In genomic region chr6:13406781-13407180, GRCh38 we compare ENCODE assay signal across 9 cellular contexts.
DNase-seq lines count a peak whose midpoint lies in the region.
"Had no signal": no experiment of that assay in that cellular context is flagged by ENCODE, and none has a peak within 500 bp of the region (broad histone marks: within the 10 kb centered on the region; RNA-seq: fewer than 3 reads in every experiment).

No MANE protein-coding gene starts in this region.

- WGBS in esophagus, 2 donors: 83 to 92% methylated on average over 1 of the region's 1 CpG

- 0 out of 2 replicates have a peak, but pooled peaks cover 8% of the 10 kb centered on the region for H3K9me3 ChIP-seq in BLaER1
- no peaks in the 10 kb centered on the region for H3K9me3 ChIP-seq in esophagus (ENCODE audit: control insufficient read depth in 2 of 2, insufficient read depth in 1 of 2, low read depth in 1 of 2, low read length in 1 of 2)
- no peaks in the 10 kb centered on the region for H3K9me3 ChIP-seq in muscle layer of duodenum (ENCODE audit: control insufficient read depth in 1 of 2, low read length in 2 of 2)
- H3K9me3 ChIP-seq: BE2C had no signal

- H3K27me3 ChIP-seq in BLaER1 (no peaks in the 10 kb centered on the region), esophagus (ENCODE audit: control insufficient read depth in 1 of 2, insufficient read depth in 2 of 2, low read length in 2 of 2) (no peaks in the 10 kb centered on the region), muscle layer of duodenum (ENCODE audit: low read depth, low read length) (no peaks in the 10 kb centered on the region)
- H3K27me3 ChIP-seq: BE2C had no signal

- no peak overlapping the region for H3K9ac ChIP-seq in BLaER1

- H3K4me3 ChIP-seq in BLaER1: no peak overlapping the region
- H3K4me3 ChIP-seq in esophagus (ENCODE audit: low read depth in 1 of 2, low read length in 2 of 2): no peak overlapping the region
- no peak overlapping the region for H3K4me3 ChIP-seq in muscle layer of duodenum (ENCODE audit: low read depth in 1 of 2, low read length in 2 of 2)

- peaks cover 24% of the 10 kb centered on the region; the same call in 1 of the 2 replicates for H4K20me1 ChIP-seq in BLaER1

- DNase-seq in NCI-H2227 treated with DMSO at 0.1 percent for 48 hours (lab: John Stamatoyannopoulos, UW): peak; percentile 28
- DNase-seq in AG08395 (ENCODE audit: low spot score): no peak
- no peak for DNase-seq in NK-92 (lab: John Stamatoyannopoulos, UW; ENCODE audit: unreplicated experiment)
- no peak for DNase-seq in stimulated activated CD4-positive, alpha-beta T cell treated with anti-CD3 and anti-CD28 coated beads, Interleukin-2, amount 100 ng/mL, for 48 hours
- no peak for DNase-seq in SW480 (ENCODE audit: low spot score)
- DNase-seq: BE2C had no signal

- H3K36me3 ChIP-seq in BLaER1 (no peaks in the 10 kb centered on the region), esophagus (ENCODE audit: control insufficient read depth in 2 of 2, insufficient read depth in 2 of 2, low read length in 1 of 2) (no peaks in the 10 kb centered on the region), muscle layer of duodenum (ENCODE audit: control insufficient read depth in 1 of 2, insufficient read depth in 2 of 2, low read length in 2 of 2) (no peaks in the 10 kb centered on the region)
- H3K36me3 ChIP-seq: BE2C had no signal

- H3K4me2 ChIP-seq in BLaER1: peak overlapping the region; percentile 31; the same call in 1 of the 2 replicates

- peaks cover 8% of the 10 kb centered on the region for H3K4me1 ChIP-seq in BLaER1
- peaks cover 2 to 4% of the 10 kb centered on the region in 2 donors for H3K4me1 ChIP-seq in esophagus (ENCODE audit: control insufficient read depth in 2 of 2, insufficient read depth in 2 of 2, low read length in 1 of 2)
- peaks cover 13 to 21% of the 10 kb centered on the region in 2 donors for H3K4me1 ChIP-seq in muscle layer of duodenum (ENCODE audit: control insufficient read depth in 1 of 2, insufficient read depth in 2 of 2, low read length in 2 of 2)
- H3K4me1 ChIP-seq: BE2C had no signal

- no peak overlapping the region for H3K27ac ChIP-seq in BLaER1
- H3K27ac ChIP-seq in esophagus (ENCODE audit: low read depth in 2 of 2, low read length in 1 of 2): peak overlapping the region; percentile 60 to 88
- peak overlapping the region; percentile 17 for H3K27ac ChIP-seq in muscle layer of duodenum (ENCODE audit: low read length)
